ENCODE assay signal across 7 cellular contexts in genomic region chr19:16324384-16325160, GRCh38. TPM values are rescaled to one million over a fixed set of nuclear protein-coding genes. Genes with fewer than 3 reads are reported as not detected.
A peak's percentile ranks its signal among the peaks of the same experiment; 100 is the strongest.
DNase-seq lines count a peak whose midpoint lies in the region; ATAC-seq and TF ChIP-seq lines count a peak whose summit lies in the region.

Gene KLF2 (plus strand): TSS chr19:16324826. CDS start chr19:16324924, 98 bp downstream.

- H3K27me3 ChIP-seq in kidney epithelial cell (ENCODE audit: control insufficient read depth, insufficient read depth, low read length): peaks cover 14% of the 10 kb centered on the region

- ATAC-seq in GM18498 (IDR thresholded peaks at IDR 0.05; ENCODE audit: unreplicated experiment) (peak; percentile 63), HG02571 (IDR thresholded peaks at IDR 0.05; ENCODE audit: unreplicated experiment) (peak; percentile 52)

- no peak for TF ChIP-seq CTCF in kidney epithelial cell (IDR thresholded peaks at IDR 0.05; ENCODE audit: insufficient read depth, low read length, poor library complexity, severe bottlenecking)

- H3K4me3 ChIP-seq in kidney epithelial cell (ENCODE audit: low read depth, low read length): peak within 1 kb of the TSS; percentile 51

- no peaks in the 10 kb centered on the region for H3K36me3 ChIP-seq in kidney epithelial cell (ENCODE audit: control insufficient read depth, insufficient read depth, low read length)

- peak; percentile 42 for DNase-seq in NCI-H1092 treated with DMSO at 0.1 percent for 48 hours (lab: John Stamatoyannopoulos, UW)
- peak; percentile 61 to 94 (median 80) for DNase-seq in activated CD4-positive, CD25-positive, alpha-beta regulatory T cell (lab: John Stamatoyannopoulos, UW)
- DNase-seq in central memory CD4-positive, alpha-beta T cell: peak; percentile 95
- no peak for DNase-seq in kidney epithelial cell (ENCODE audit: low read depth)
- DNase-seq in stimulated activated CD4-positive, alpha-beta T cell treated with anti-CD3 and anti-CD28 coated beads, Interleukin-15, amount 100 ng/mL, for 1 hour (ENCODE audit: low read depth in 1 of 2, low spot score in 1 of 2): peak; percentile 67 to 95

RNA-seq across cellular contexts. Expression of gene KLF2, which starts in this region (rescaled TPM):
- 0.67 and 1.9 TPM in 2 replicates for total RNA-seq in kidney epithelial cell
